Comparison of ENCODE assay signal across 14 cellular contexts in the genomic region with DNA sequence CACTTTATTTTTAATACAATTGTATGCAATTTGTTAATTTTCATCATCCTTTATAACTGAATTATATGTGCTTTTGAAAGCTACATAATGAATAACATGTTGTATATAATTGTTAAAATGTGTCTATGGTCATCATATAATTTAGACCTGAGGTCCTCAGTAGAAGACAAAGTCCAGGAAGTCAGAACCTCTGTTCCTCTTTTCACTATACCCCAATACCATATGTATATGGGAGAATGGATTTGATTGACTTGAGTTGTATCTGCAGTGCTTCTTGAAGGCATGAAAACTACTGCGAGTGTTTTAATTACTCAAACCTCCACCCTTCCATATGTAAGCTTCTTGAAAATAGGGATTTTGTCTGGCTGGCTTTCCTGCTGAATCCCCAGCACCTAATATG.
DNase-seq lines count a peak whose midpoint lies in the region; FAIRE-seq and TF ChIP-seq lines count a peak whose summit lies in the region.
"Had no signal": no experiment of that assay in that cellular context is flagged by ENCODE, and none has a peak within 500 bp of the region (broad histone marks: within the 10 kb centered on the region; RNA-seq: fewer than 3 reads in every experiment).

No MANE protein-coding gene starts in this region.

- H3K27ac ChIP-seq in OCI-LY3 (ENCODE audit: low read length), result peak overlapping the region; percentile 88; the same call in 1 of the 2 replicates
- H3K27ac ChIP-seq in spleen, result peak overlapping the region; percentile 17 to 97 (median 70)
- H3K27ac ChIP-seq in coronary artery, result no peak overlapping the region
- H3K27ac ChIP-seq: A549, GM23248 had no signal

- TF ChIP-seq POLR2A in GM12891 (IDR thresholded peaks at IDR 0.05; ENCODE audit: low read depth, low read length), result no peak
- TF ChIP-seq POLR2A in spleen (IDR thresholded peaks at IDR 0.05), result no peak

- no peak for DNase-seq in CD14-positive monocyte (ENCODE audit: low spot score)
- no peak for DNase-seq in GM12891 (ENCODE audit: insufficient read length, low spot score)
- DNase-seq in spleen, result no peak
- no peak for DNase-seq in coronary artery (ENCODE audit: low spot score)
- no peak for DNase-seq in frontal cortex (ENCODE audit: low spot score in 2 of 2)
- DNase-seq: Caco-2; CD8-positive, alpha-beta memory T cell; DMS53; GM23248; IMR-90; KBM-7 had no signal

- peaks cover 39% of the 10 kb centered on the region for H4K20me1 ChIP-seq in OCI-LY3 (ENCODE audit: insufficient read depth, low read length)

- no peak overlapping the region for H3K9ac ChIP-seq in OCI-LY3 (ENCODE audit: low read length)
- H3K9ac ChIP-seq: GM23248 had no signal

- H3K4me3 Mint-ChIP-seq in CD14-positive monocyte, result no peak overlapping the region
- H3K4me3 Mint-ChIP-seq: CD8-positive, alpha-beta memory T cell had no signal

- no peaks in the 10 kb centered on the region for H3K9me3 ChIP-seq in OCI-LY3 (ENCODE audit: insufficient read depth, low read length)
- no peaks in the 10 kb centered on the region for H3K9me3 ChIP-seq in spleen

- FAIRE-seq in GM12891 (lab: Jason Lieb, UNC) (no peak), frontal cortex (lab: Jason Lieb, UNC) (no peak)
- FAIRE-seq: A549, H54 had no signal

- H3K36me3 ChIP-seq in OCI-LY3 (replicated peaks; ENCODE audit: low read depth, low read length) (peaks cover 78% of the 10 kb centered on the region), spleen (peaks cover 0 to 43% (median 4%) of the 10 kb centered on the region in 6 donors)

- peaks cover 95% of the 10 kb centered on the region for H3K79me2 ChIP-seq in OCI-LY3 (ENCODE audit: low read length)

- H3K4me3 ChIP-seq in OCI-LY3 (ENCODE audit: low read length), result no peak overlapping the region
- no peak overlapping the region for H3K4me3 ChIP-seq in spleen
- no peak overlapping the region for H3K4me3 ChIP-seq in coronary artery
- H3K4me3 ChIP-seq: A549, GM23248 had no signal

- H3K4me1 Mint-ChIP-seq in CD14-positive monocyte, result peaks cover 82% of the 10 kb centered on the region

- 90 to 97% (median 94%) methylated on average over 1 of the region's 1 CpG for WGBS in spleen, 5 donors

- H2AFZ ChIP-seq in OCI-LY3 (ENCODE audit: low read depth, low read length), result no peak overlapping the region
- H2AFZ ChIP-seq: GM23248 had no signal

- no peak for TF ChIP-seq CTCF in CD14-positive monocyte (IDR thresholded peaks at IDR 0.05)
- no peak for TF ChIP-seq CTCF in OCI-LY3 (IDR thresholded peaks at IDR 0.05; ENCODE audit: low read depth, low read length)
- TF ChIP-seq CTCF in spleen (IDR thresholded peaks at IDR 0.05 in 8 of 11, conservative IDR thresholded peaks at IDR 0.05 in 3 of 11), result no peak
- TF ChIP-seq CTCF in coronary artery (IDR thresholded peaks at IDR 0.05), result no peak

- intact Hi-C loops in CD14-positive monocyte (cut with micrococcal nuclease) (no loop called here), spleen (cut with DNase I; ENCODE audit: low total_unique reads) (no loop called here)

- peaks cover 0 to 1% (median 0%) of the 10 kb centered on the region in 3 donors for H3K27me3 Mint-ChIP-seq in CD14-positive monocyte (ENCODE audit: low read depth in 3 of 3)
- H3K27me3 Mint-ChIP-seq: CD8-positive, alpha-beta memory T cell had no signal

- peak overlapping the region in 6 of 7 donors; percentile 5 to 97 (median 96) for H3K27ac Mint-ChIP-seq in CD14-positive monocyte

- peaks cover 47 to 53% of the 10 kb centered on the region in 2 donors for H3K36me3 Mint-ChIP-seq in CD14-positive monocyte

- peaks cover 0 to 6% (median 3%) of the 10 kb centered on the region in 7 donors for H3K9me3 Mint-ChIP-seq in CD14-positive monocyte

- H3K4me2 ChIP-seq in OCI-LY3 (ENCODE audit: low read length), result 0 out of 2 replicates have a peak overlapping the region, but pooled peaks have one; percentile 56
- H3K4me2 ChIP-seq: A549 had no signal

- no peaks in the 10 kb centered on the region for H3K27me3 ChIP-seq in OCI-LY3 (ENCODE audit: low read depth, low read length)
- no peaks in the 10 kb centered on the region for H3K27me3 ChIP-seq in spleen (replicated peaks in 1 of 7)

- H3K4me1 ChIP-seq in OCI-LY3 (ENCODE audit: low read length), result peaks cover 78% of the 10 kb centered on the region
- H3K4me1 ChIP-seq in spleen, result peaks cover 23 to 100% (median 89%) of the 10 kb centered on the region in 6 donors

TF ChIP-seq in GM12891, 5 proteins besides CTCF, POLR2A, EP300 and RAD21:
- TF ChIP-seq PAX5 (IDR thresholded peaks at IDR 0.05; ENCODE audit: insufficient read depth, low read length, severe bottlenecking) (no peak), POU2F2 (IDR thresholded peaks at IDR 0.05; ENCODE audit: low read depth, low read length) (no peak), SPI1 (IDR thresholded peaks at IDR 0.05; ENCODE audit: low read depth, low read length) (peak; percentile 50; the same call in 1 of the 2 replicates), TAF1 (IDR thresholded peaks at IDR 0.05; ENCODE audit: low read depth, low read length) (no peak), POLR2AphosphoS5 (IDR thresholded peaks at IDR 0.05; ENCODE audit: low read depth, low read length) (no peak)

Comparison
In these comparisons a context has a peak if more than half of its experiments do, and no peak if none do; other contexts are left out.
1. H3K27ac ChIP-seq: peak in OCI-LY3 (single experiment) and spleen (8 of 8); none in coronary artery (0 of 2).